ENCODE assay signal across 8 cellular contexts in genomic region chr11:125886997-125887372, GRCh38. TPM values are rescaled to one million over a fixed set of nuclear protein-coding genes. Genes with fewer than 3 reads are reported as not detected.
A peak's percentile ranks its signal among the peaks of the same experiment; 100 is the strongest.
DNase-seq lines count a peak whose midpoint lies in the region; ATAC-seq and TF ChIP-seq lines count a peak whose summit lies in the region.

No MANE protein-coding gene starts in this region.

- in situ Hi-C loops in brain microvascular endothelial cell (cut with HindIII; ENCODE audit: low pct_ligation_motif_present, low sequenced_read_pairs) = no loop called here

- CTCF ChIA-PET in AG04450 (lab: Charles Lee) (interaction anchor here (0.8 to 1.4 kb wide), 3 partner anchors 12 to 36 kb away, joined by 3 to 7 read pairs (median 4); partner anchors contain the start of gene PUS3), PC-9 (lab: Charles Lee) (interaction anchor here (0.7 to 1.0 kb wide), 2 partner anchors 170 to 545 kb away, joined by 3 to 8 read pairs; no protein-coding TSS in a partner anchor)

- no peaks in the 10 kb centered on the region for H3K9me2 ChIP-seq in PC-9 (ENCODE audit: insufficient read depth)

- H3K27ac ChIP-seq in AG04450 (ENCODE audit: low read depth, low read length) (peak overlapping the region; percentile 75), PC-9 (no peak overlapping the region), brain microvascular endothelial cell (peak overlapping the region; percentile 13), layer of hippocampus (ENCODE audit: low read depth, low read length) (peak overlapping the region; percentile 93)

- peaks cover 7% of the 10 kb centered on the region for H3K9me3 ChIP-seq in AG04450 (ENCODE audit: control insufficient read depth, insufficient read depth, low read length)
- no peaks in the 10 kb centered on the region for H3K9me3 ChIP-seq in PC-9 (ENCODE audit: insufficient read depth, low read depth)

- H3K4me1 ChIP-seq in PC-9 (replicated peaks; ENCODE audit: insufficient read depth) = peaks cover 20% of the 10 kb centered on the region

- H3K4me3 ChIP-seq in AG04450 (ENCODE audit: low read depth, low read length) = peak overlapping the region; percentile 91
- peak overlapping the region; percentile 67; the same call in 1 of the 2 replicates for H3K4me3 ChIP-seq in PC-9
- H3K4me3 ChIP-seq in brain microvascular endothelial cell (ENCODE audit: low read depth, low read length) = peak overlapping the region; percentile 84

- H3K79me2 ChIP-seq in PC-9 (ENCODE audit: low read depth) = peaks cover 34% of the 10 kb centered on the region

- H3F3A ChIP-seq in PC-9 (ENCODE audit: insufficient read depth, low read depth) = peaks cover 17% of the 10 kb centered on the region

- POLR2A ChIA-PET in AG04450 (lab: Yijun Ruan, JAX) (interaction anchor here (0.8 to 1.7 kb wide), 2 partner anchors 16 to 231 kb away, joined by 3 to 16 read pairs; partner anchors contain the start of gene PUS3), PC-9 (lab: Charles Lee; ENCODE audit: unreplicated experiment) (interaction anchor here (0.5 to 1.0 kb wide), 4 partner anchors 126 to 934 kb away, joined by 4 to 15 read pairs (median 10); partner anchors contain the start of gene STT3A)

- intact Hi-C loops in PC-9 (cut with micrococcal nuclease; ENCODE audit: unreplicated experiment) = loop anchor here (2.0 to 5.0 kb wide), 2 partner anchors 260 to 294 kb away; partner anchors contain the start of genes CHEK1 and STT3A

- no peak for DNase-seq in AG04450 (ENCODE audit: low read depth, low spot score)
- DNase-seq in PC-9 = peak in 1 of 2 experiments; percentile 60
- DNase-seq in brain microvascular endothelial cell = peak; percentile 11
- peak; percentile 65 for DNase-seq in stimulated activated CD8-positive, alpha-beta memory T cell treated with anti-CD3 and anti-CD28 coated beads, Interleukin-4, amount 100 ng/mL, for 48 hours
- no peak for DNase-seq in NCI-H1092 (lab: John Stamatoyannopoulos, UW)

- ATAC-seq in GM18861 (IDR thresholded peaks at IDR 0.05; ENCODE audit: unreplicated experiment) = peak; percentile 6
- ATAC-seq in HG03039 (IDR thresholded peaks at IDR 0.05; ENCODE audit: unreplicated experiment) = peak; percentile 3

- TSS peak; percentile 55 for BruUV-seq in PC-9 (replicated peaks; lab: Mats Ljungman, UMichigan)

- H3K36me3 ChIP-seq in PC-9 (ENCODE audit: low read depth) (no peaks in the 10 kb centered on the region), brain microvascular endothelial cell (replicated peaks) (no peaks in the 10 kb centered on the region)

- H4K20me1 ChIP-seq in PC-9 (ENCODE audit: insufficient read depth) = no peaks in the 10 kb centered on the region

- TF ChIP-seq CTCF in AG04450 (IDR thresholded peaks at IDR 0.05; ENCODE audit: low read depth, low read length) = no peak
- no peak for TF ChIP-seq CTCF in PC-9 (conservative IDR thresholded peaks at IDR 0.05)
- TF ChIP-seq CTCF in brain microvascular endothelial cell (IDR thresholded peaks at IDR 0.05; ENCODE audit: low read depth, low read length, missing control alignments) = no peak

- peak overlapping the region; percentile 74 for H3K4me2 ChIP-seq in PC-9

- H2AFZ ChIP-seq in PC-9 = peak overlapping the region; percentile 93

- H3K27me3 ChIP-seq in AG04450 (ENCODE audit: control insufficient read depth, insufficient read depth, low read length) (no peaks in the 10 kb centered on the region), PC-9 (ENCODE audit: insufficient read depth, low read depth) (no peaks in the 10 kb centered on the region), brain microvascular endothelial cell (replicated peaks) (no peaks in the 10 kb centered on the region), layer of hippocampus (ENCODE audit: control insufficient read depth, insufficient read depth, low read length) (no peaks in the 10 kb centered on the region)

RNA-seq across cellular contexts. Expression of gene HYLS1, which starts 0.5 kb away (rescaled TPM):
- 5.0 and 7.0 TPM in 2 replicates for polyA plus RNA-seq in AG04450 (2011; rRNA removed)
- 3.0 and 5.5 TPM in 2 replicates for polyA minus RNA-seq in AG04450 (2011; rRNA and poly(A)+ RNA removed)
- 12.2 and 16.7 TPM in 2 replicates for total RNA-seq in PC-9 (2021)

RNA-seq across cellular contexts. Expression of gene PUS3, which starts 16.0 kb away (rescaled TPM):
- polyA plus RNA-seq in AG04450 (2011; rRNA removed) = 9.5 and 13.2 TPM in 2 replicates
- 8.1 and 8.3 TPM in 2 replicates for polyA minus RNA-seq in AG04450 (2011; rRNA and poly(A)+ RNA removed)
- 5.7 and 6.5 TPM in 2 replicates for total RNA-seq in PC-9 (2021)

RNA-seq across cellular contexts. Expression of gene DDX25, which starts 17.3 kb away (rescaled TPM):
- polyA plus RNA-seq in AG04450 (2011; rRNA removed) = not detected in 2 replicates
- polyA minus RNA-seq in AG04450 (2011; rRNA and poly(A)+ RNA removed) = 0.09 TPM in 1 of 2 replicates, not detected in the other
- 0.26 TPM in 1 of 2 replicates, not detected in the other for total RNA-seq in PC-9 (2021)

RNA-seq across cellular contexts. Expression of gene PATE4, which starts 53.9 kb away (rescaled TPM):
- not detected in 2 replicates for polyA plus RNA-seq in AG04450 (2011; rRNA removed)
- polyA minus RNA-seq in AG04450 (2011; rRNA and poly(A)+ RNA removed) = not detected in 2 replicates
- not detected in 2 replicates for total RNA-seq in PC-9 (2021)

RNA-seq across cellular contexts. Expression of gene VSIG10L2, which starts 58.9 kb away (rescaled TPM):
- polyA plus RNA-seq in AG04450 (2011; rRNA removed) = not detected in 2 replicates
- polyA minus RNA-seq in AG04450 (2011; rRNA and poly(A)+ RNA removed) = not detected in 2 replicates
- not detected in 2 replicates for total RNA-seq in PC-9 (2021)

Comparison
In these comparisons a context has a peak if more than half of its experiments do, and no peak if none do; other contexts are left out.
1. DNase-seq: peak in brain microvascular endothelial cell (single experiment) and stimulated activated CD8-positive, alpha-beta memory T cell treated with anti-CD3 and anti-CD28 coated beads, Interleukin-4, amount 100 ng/mL, for 48 hours (single experiment); none in AG04450 (single experiment) and NCI-H1092 (single experiment).
2. Peak in every context shown above with its lines, with median percentiles within 50 percentile points of each other: H3K4me3 ChIP-seq.